ENCODE assay signal across 32 cellular contexts in genomic region chr2:171044416-171044815, GRCh38.
DNase-seq lines count a peak whose midpoint lies in the region; ATAC-seq and TF ChIP-seq lines count a peak whose summit lies in the region.
"Had no signal": no experiment of that assay in that cellular context is flagged by ENCODE, and none has a peak within 500 bp of the region (broad histone marks: within the 10 kb centered on the region; RNA-seq: fewer than 3 reads in every experiment).

No MANE protein-coding gene starts in this region.

- H3K4me1 ChIP-seq in body of pancreas, result no peaks in the 10 kb centered on the region
- H3K4me1 ChIP-seq: ascending aorta had no signal

- ATAC-seq in activated CD4-positive, CD25-positive, alpha-beta regulatory T cell treated with anti-CD3 and anti-CD28 coated beads, Interleukin-2, amount 50 U/mL, for 24 hours, result peak; percentile 86 to 92
- peak; percentile 57 for ATAC-seq in stimulated activated naive CD8-positive, alpha-beta T cell treated with anti-CD3 and anti-CD28 coated beads, Interleukin-15, amount 100 ng/mL, for 72 hours
- no peak for ATAC-seq in body of pancreas
- ATAC-seq: HepG2, left colon, PC-3 had no signal

- intact Hi-C loops in body of pancreas (cut with DNase I), result no loop called here

- H3K4me3 ChIP-seq in body of pancreas, result no peak overlapping the region
- H3K4me3 ChIP-seq: ascending aorta; BLaER1 treated with 17β-estradiol and CSF1 and Interleukin-3, amounts not matched to agents 10 nM and 100 nM; cardiac muscle cell; HAP-1; ovary; SK-N-MC; testis had no signal

- peak overlapping the region; percentile 52 for H3K27ac Mint-ChIP-seq in activated naive CD8-positive, alpha-beta T cell
- H3K27ac Mint-ChIP-seq in activated naive CD8-positive, alpha-beta T cell treated with anti-CD3 and anti-CD28 coated beads for 36 hours, result no peak overlapping the region
- peak overlapping the region in 1 of 2 donors; percentile 48 for H3K27ac Mint-ChIP-seq in stimulated activated naive CD8-positive, alpha-beta T cell treated with anti-CD3 and anti-CD28 coated beads, Interleukin-15, amount 100 ng/mL, for 72 hours
- H3K27ac Mint-ChIP-seq: nephron had no signal

- H3K36me3 ChIP-seq in body of pancreas (replicated peaks in 1 of 2; ENCODE audit: insufficient read depth in 1 of 2, low read depth in 2 of 2), result peaks cover 0 to 11% of the 10 kb centered on the region in 2 donors
- H3K36me3 ChIP-seq: ovary had no signal

- H3K27me3 ChIP-seq in body of pancreas, result no peaks in the 10 kb centered on the region
- H3K27me3 ChIP-seq: ascending aorta; BLaER1 treated with 17β-estradiol and CSF1 and Interleukin-3, amounts not matched to agents 10 nM and 100 nM; cardiac muscle cell; ovary; testis had no signal

- no peak overlapping the region for H3K27ac ChIP-seq in body of pancreas
- H3K27ac ChIP-seq: 22Rv1; ascending aorta; BLaER1 treated with 17β-estradiol and CSF1 and Interleukin-3, amounts not matched to agents 10 nM and 100 nM; cardiac muscle cell; epithelial cell of prostate; ovary; SK-N-MC; testis had no signal

- peaks cover 29% of the 10 kb centered on the region for H3K36me3 Mint-ChIP-seq in activated naive CD8-positive, alpha-beta T cell
- H3K36me3 Mint-ChIP-seq in activated naive CD8-positive, alpha-beta T cell treated with anti-CD3 and anti-CD28 coated beads for 36 hours, result peaks cover 47% of the 10 kb centered on the region

- DNase-seq in activated CD4-positive, CD25-positive, alpha-beta regulatory T cell (lab: John Stamatoyannopoulos, UW), result no peak
- no peak for DNase-seq in activated naive CD8-positive, alpha-beta T cell treated with anti-CD3 and anti-CD28 coated beads for 36 hours
- peak; percentile 3 for DNase-seq in central memory CD4-positive, alpha-beta T cell
- DNase-seq in stimulated activated naive CD8-positive, alpha-beta T cell treated with anti-CD3 and anti-CD28 coated beads, Interleukin-15, amount 100 ng/mL, for 72 hours, result no peak
- DNase-seq in body of pancreas, result no peak
- DNase-seq in NCI-H1105 (lab: John Stamatoyannopoulos, UW), result no peak
- DNase-seq: activated CD8-positive, alpha-beta memory T cell treated with anti-CD3 and anti-CD28 coated beads, Interleukin-2, amount 50 U/mL, for 48 hours; Calu3; cortex of kidney; DMS79 treated with DMSO at 0.1 percent for 48 hours; effector memory CD4-positive, alpha-beta T cell; GDM1; left colon; NCI-H1417 treated with DMSO at 0.1 percent for 48 hours; NCI-H2081 treated with DMSO at 0.1 percent for 48 hours; NCI-H226; NCI-H526 treated with DMSO at 0.1 percent for 48 hours; NK-92 treated with Interleukin-12 subunit alpha and Interleukin-12 subunit beta, amount 100 ng/mL, for 24 hours; ovary; PC-3; testis had no signal

- peaks cover 31% of the 10 kb centered on the region for H3K4me1 Mint-ChIP-seq in activated naive CD8-positive, alpha-beta T cell (ENCODE audit: low read depth)
- H3K4me1 Mint-ChIP-seq in activated naive CD8-positive, alpha-beta T cell treated with anti-CD3 and anti-CD28 coated beads for 36 hours, result peaks cover 21% of the 10 kb centered on the region
- H3K4me1 Mint-ChIP-seq in stimulated activated naive CD8-positive, alpha-beta T cell treated with anti-CD3 and anti-CD28 coated beads, Interleukin-15, amount 100 ng/mL, for 72 hours, result peaks cover 22% of the 10 kb centered on the region
- H3K4me1 Mint-ChIP-seq: nephron had no signal

- no peak for TF ChIP-seq POLR2A in body of pancreas (IDR thresholded peaks at IDR 0.05)

- WGBS in body of pancreas, 2 donors, result 63 to 71% methylated on average over 6 of the region's 6 CpGs

- peak overlapping the region; percentile 5 for H3K4me3 Mint-ChIP-seq in activated naive CD8-positive, alpha-beta T cell
- no peak overlapping the region for H3K4me3 Mint-ChIP-seq in activated naive CD8-positive, alpha-beta T cell treated with anti-CD3 and anti-CD28 coated beads for 36 hours
- no peak overlapping the region for H3K4me3 Mint-ChIP-seq in stimulated activated naive CD8-positive, alpha-beta T cell treated with anti-CD3 and anti-CD28 coated beads, Interleukin-15, amount 100 ng/mL, for 72 hours
- H3K4me3 Mint-ChIP-seq: nephron had no signal

- no peaks in the 10 kb centered on the region for H3K27me3 Mint-ChIP-seq in activated naive CD8-positive, alpha-beta T cell
- H3K27me3 Mint-ChIP-seq in activated naive CD8-positive, alpha-beta T cell treated with anti-CD3 and anti-CD28 coated beads for 36 hours, result no peaks in the 10 kb centered on the region
- no peaks in the 10 kb centered on the region for H3K27me3 Mint-ChIP-seq in stimulated activated naive CD8-positive, alpha-beta T cell treated with anti-CD3 and anti-CD28 coated beads, Interleukin-15, amount 100 ng/mL, for 72 hours

- no peak for TF ChIP-seq CTCF in body of pancreas (IDR thresholded peaks at IDR 0.05)

- H3K9me3 ChIP-seq in body of pancreas, result no peaks in the 10 kb centered on the region
- H3K9me3 ChIP-seq: ascending aorta; BLaER1 treated with 17β-estradiol and CSF1 and Interleukin-3, amounts not matched to agents 10 nM and 100 nM; HAP-1; ovary; testis had no signal

- no peaks in the 10 kb centered on the region for H3K9me3 Mint-ChIP-seq in activated naive CD8-positive, alpha-beta T cell (ENCODE audit: low read depth)
- H3K9me3 Mint-ChIP-seq in activated naive CD8-positive, alpha-beta T cell treated with anti-CD3 and anti-CD28 coated beads for 36 hours, result no peaks in the 10 kb centered on the region
- H3K9me3 Mint-ChIP-seq in stimulated activated naive CD8-positive, alpha-beta T cell treated with anti-CD3 and anti-CD28 coated beads, Interleukin-15, amount 100 ng/mL, for 72 hours, result no peaks in the 10 kb centered on the region
- H3K9me3 Mint-ChIP-seq: nephron had no signal
